In the genomic region with DNA sequence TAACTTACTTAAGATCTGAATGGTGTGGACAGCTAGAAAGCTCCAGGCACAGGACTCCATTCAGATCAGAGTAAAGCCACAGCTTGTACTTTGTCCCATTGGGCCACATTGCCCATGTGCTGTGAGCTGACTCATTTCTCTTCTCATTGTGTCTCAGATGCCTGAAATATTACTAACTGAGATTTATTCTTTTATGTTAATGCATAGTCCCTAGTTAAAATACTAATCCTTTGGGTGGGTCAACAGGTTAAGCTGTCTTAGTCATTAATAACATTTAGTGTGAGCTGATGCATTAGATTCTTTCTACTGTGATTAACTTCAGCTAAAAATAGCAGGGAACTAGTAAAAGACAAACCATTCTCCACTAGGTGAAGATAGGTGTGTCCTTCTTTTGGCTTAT, we compare ENCODE assay signal across 11 cellular contexts.
DNase-seq lines count a peak whose midpoint lies in the region; ATAC-seq and TF ChIP-seq lines count a peak whose summit lies in the region.
"Had no signal": no experiment of that assay in that cellular context is flagged by ENCODE, and none has a peak within 500 bp of the region (broad histone marks: within the 10 kb centered on the region; RNA-seq: fewer than 3 reads in every experiment).

No MANE protein-coding gene starts in this region.

- H3K27me3 ChIP-seq in HCT116 (ENCODE audit: insufficient read depth, low read length), result no peaks in the 10 kb centered on the region
- no peaks in the 10 kb centered on the region for H3K27me3 ChIP-seq in PC-9 (ENCODE audit: insufficient read depth, low read depth)
- H3K27me3 ChIP-seq in testis, result no peaks in the 10 kb centered on the region

- H3K27ac Mint-ChIP-seq in activated CD4-positive, alpha-beta memory T cell treated with anti-CD3 and anti-CD28 coated beads, Interleukin-2, amount 10 ng/mL, durations not matched to agents 7 days and 5 days, result no peak overlapping the region
- H3K27ac Mint-ChIP-seq: mesothelial cell of epicardium had no signal

- BruUV-seq in HCT116 (replicated peaks; lab: Mats Ljungman, UMichigan) (no TSS peak), PC-9 (replicated peaks; lab: Mats Ljungman, UMichigan) (no TSS peak)

- no peaks in the 10 kb centered on the region for H3K36me3 Mint-ChIP-seq in activated CD4-positive, alpha-beta memory T cell treated with anti-CD3 and anti-CD28 coated beads, Interleukin-2, amount 10 ng/mL, durations not matched to agents 7 days and 5 days (ENCODE audit: low read depth)

- peak overlapping the region; percentile 73 for H3K9ac ChIP-seq in HCT116 (ENCODE audit: low read length)

- CTCF ChIA-PET in HCT116 (lab: Charles Lee), result interaction anchor here (0.5 to 1.2 kb wide), 3 partner anchors 166 to 812 kb away, joined by 3 to 4 read pairs (median 3); no protein-coding TSS in a partner anchor
- CTCF ChIA-PET in PC-9 (lab: Charles Lee), result no interaction called here
- CTCF ChIA-PET in activated CD4-positive, alpha-beta memory T cell treated with anti-CD3 and anti-CD28 coated beads, Interleukin-2, amount 10 ng/mL, durations not matched to agents 7 days and 5 days (lab: Charles Lee), result no interaction called here
- CTCF ChIA-PET in GM10248 (lab: Yijun Ruan, JAX), result interaction anchor here (1.3 kb wide), 1 partner anchor 10 kb away, joined by 3 read pairs; no protein-coding TSS in a partner anchor

- H3K27me3 Mint-ChIP-seq in activated CD4-positive, alpha-beta memory T cell treated with anti-CD3 and anti-CD28 coated beads, Interleukin-2, amount 10 ng/mL, durations not matched to agents 7 days and 5 days, result peaks cover 2% of the 10 kb centered on the region

- no peaks in the 10 kb centered on the region for H3K9me3 Mint-ChIP-seq in activated CD4-positive, alpha-beta memory T cell treated with anti-CD3 and anti-CD28 coated beads, Interleukin-2, amount 10 ng/mL, durations not matched to agents 7 days and 5 days

- peak; percentile 67 for DNase-seq in Daoy (ENCODE audit: low read depth)
- DNase-seq in HCT116 (ENCODE audit: low read depth, low spot score), result peak; percentile 95
- DNase-seq in PC-9, result peak; percentile 53 to 88
- peak; percentile 50 for DNase-seq in hepatic stellate cell (ENCODE audit: low spot score)
- no peak for DNase-seq in testis
- DNase-seq in activated CD4-positive, alpha-beta memory T cell treated with anti-CD3 and anti-CD28 coated beads, Interleukin-2, amount 10 ng/mL, durations not matched to agents 7 days and 5 days, result no peak
- DNase-seq in GM19240 (ENCODE audit: insufficient read length, low spot score), result no peak
- DNase-seq in GM10248 (ENCODE audit: extremely low spot score), result no peak
- DNase-seq: activated CD4-positive, alpha-beta T cell treated with anti-CD3 and anti-CD28 coated beads, Interleukin-2, amount 50 U/mL, for 1 hour; NCI-H524 had no signal

- H4K20me1 ChIP-seq in HCT116 (ENCODE audit: insufficient read depth) (no peaks in the 10 kb centered on the region), PC-9 (ENCODE audit: insufficient read depth) (no peaks in the 10 kb centered on the region)

- RAD21 ChIA-PET in HCT116 (lab: Charles Lee; ENCODE audit: low non-redundant PET in 1 of 2, low total read pairs in 2 of 2, uncharacterized antibody in 2 of 2, unreplicated experiment in 2 of 2), result interaction anchor here in 1 of 2 experiments (0.8 kb wide), 1 partner anchor 166 kb away, joined by 5 read pairs; no protein-coding TSS in a partner anchor

- intact Hi-C loops in HCT116 (cut with micrococcal nuclease), result loop anchor here (2.0 to 10.0 kb wide), 2 partner anchors 202 to 818 kb away; a partner anchor contains a TSS
- intact Hi-C loops in PC-9 (cut with micrococcal nuclease; ENCODE audit: unreplicated experiment), result loop anchor here (1.0 to 10.0 kb wide), 3 partner anchors 138 to 395 kb away; no protein-coding TSS in a partner anchor
- intact Hi-C loops in testis (cut with DNase I; ENCODE audit: low total_unique reads), result no loop called here

- H3K79me2 ChIP-seq in HCT116 (ENCODE audit: insufficient read depth, low read length) (no peaks in the 10 kb centered on the region), PC-9 (ENCODE audit: low read depth) (no peaks in the 10 kb centered on the region)

- no peaks in the 10 kb centered on the region for H3K4me1 Mint-ChIP-seq in activated CD4-positive, alpha-beta memory T cell treated with anti-CD3 and anti-CD28 coated beads, Interleukin-2, amount 10 ng/mL, durations not matched to agents 7 days and 5 days

- H2AFZ ChIP-seq in HCT116 (ENCODE audit: low read depth, low read length, poor library complexity, severe bottlenecking) (no peak overlapping the region), PC-9 (no peak overlapping the region)

- peak; percentile 76 for ATAC-seq in HCT116

- POLR2A ChIA-PET in HCT116 (lab: Charles Lee) (interaction anchor here (0.8 to 1.6 kb wide), 6 partner anchors 9 to 830 kb away, joined by 3 to 7 read pairs (median 3); no protein-coding TSS in a partner anchor), PC-9 (lab: Charles Lee; ENCODE audit: unreplicated experiment) (no interaction called here), GM10248 (lab: Yijun Ruan, JAX) (no interaction called here)
- POLR2A ChIA-PET in activated CD4-positive, alpha-beta memory T cell treated with anti-CD3 and anti-CD28 coated beads, Interleukin-2, amount 10 ng/mL, durations not matched to agents 7 days and 5 days (lab: Charles Lee), result no interaction called here

- H3K36me3 ChIP-seq in HCT116 (ENCODE audit: control insufficient read depth in 1 of 2, insufficient read depth in 2 of 2, low read length in 2 of 2) (no peaks in the 10 kb centered on the region), PC-9 (ENCODE audit: low read depth) (no peaks in the 10 kb centered on the region), testis (ENCODE audit: low read depth, missing control alignments) (no peaks in the 10 kb centered on the region)

- H3K4me3 Mint-ChIP-seq in activated CD4-positive, alpha-beta memory T cell treated with anti-CD3 and anti-CD28 coated beads, Interleukin-2, amount 10 ng/mL, durations not matched to agents 7 days and 5 days, result no peak overlapping the region
- H3K4me3 Mint-ChIP-seq: mesothelial cell of epicardium had no signal

- TF ChIP-seq CTCF in HCT116 (IDR thresholded peaks at IDR 0.05 in 2 of 3, conservative IDR thresholded peaks at IDR 0.05 in 1 of 3; ENCODE audit: borderline replicate concordance in 1 of 3, insufficient read depth in 1 of 3, low read depth in 2 of 3, low read length in 2 of 3) (no peak), PC-9 (conservative IDR thresholded peaks at IDR 0.05) (no peak), testis (IDR thresholded peaks at IDR 0.05) (no peak), GM10248 (IDR thresholded peaks at IDR 0.05; ENCODE audit: control extremely low read depth, extremely low read depth, low read depth, missing control alignments) (no peak)

- H3K4me1 ChIP-seq in HCT116 (ENCODE audit: control insufficient read depth in 1 of 2, insufficient read depth in 2 of 2, low read length in 2 of 2), result peaks cover 39 to 59% of the 10 kb centered on the region in 2 experiments
- peaks cover 25% of the 10 kb centered on the region for H3K4me1 ChIP-seq in PC-9 (replicated peaks; ENCODE audit: insufficient read depth)
- no peaks in the 10 kb centered on the region for H3K4me1 ChIP-seq in testis

- H3K4me2 ChIP-seq in HCT116 (ENCODE audit: low read length), result peak overlapping the region; percentile 74
- H3K4me2 ChIP-seq in PC-9, result peak overlapping the region; percentile 22; the same call in 1 of the 2 replicates

- H3K27ac ChIP-seq in HCT116 (ENCODE audit: low read depth, low read length), result peak overlapping the region; percentile 97
- peak overlapping the region; percentile 82 for H3K27ac ChIP-seq in PC-9
- H3K27ac ChIP-seq in testis, result no peak overlapping the region

- TF ChIP-seq POLR2A in HCT116 (IDR thresholded peaks at IDR 0.05; ENCODE audit: borderline replicate concordance, extremely low read depth, insufficient read depth, insufficient read length), result no peak
- no peak for TF ChIP-seq POLR2A in testis (IDR thresholded peaks at IDR 0.05)

- peak; percentile 33; the same call in 1 of the 2 replicates for TF ChIP-seq RAD21 in HCT116 (IDR thresholded peaks at IDR 0.05; ENCODE audit: low read depth)

- H3K9me2 ChIP-seq in HCT116 (ENCODE audit: insufficient read depth), result no peaks in the 10 kb centered on the region
- H3K9me2 ChIP-seq in PC-9 (ENCODE audit: insufficient read depth), result no peaks in the 10 kb centered on the region

- H3K9me3 ChIP-seq in HCT116 (ENCODE audit: control insufficient read depth in 1 of 2, insufficient read depth in 1 of 2, low read depth in 1 of 2, low read length in 2 of 2) (no peaks in the 10 kb centered on the region), PC-9 (ENCODE audit: insufficient read depth, low read depth) (no peaks in the 10 kb centered on the region), testis (no peaks in the 10 kb centered on the region)

- no peaks in the 10 kb centered on the region; the same call in 1 of the 2 replicates for H3F3A ChIP-seq in PC-9 (ENCODE audit: insufficient read depth, low read depth)

- peak overlapping the region in 1 of 2 experiments; percentile 41; a peak in 3 of 4 replicates for H3K4me3 ChIP-seq in HCT116 (replicated peaks in 1 of 2; ENCODE audit: low read depth in 1 of 2, low read length in 2 of 2)
- H3K4me3 ChIP-seq in PC-9, result no peak overlapping the region
- H3K4me3 ChIP-seq in testis, result no peak overlapping the region

TF ChIP-seq in HCT116, 20 proteins besides CTCF, POLR2A, EP300 and RAD21 (continues in another document):
- TF ChIP-seq, protein P1, sequence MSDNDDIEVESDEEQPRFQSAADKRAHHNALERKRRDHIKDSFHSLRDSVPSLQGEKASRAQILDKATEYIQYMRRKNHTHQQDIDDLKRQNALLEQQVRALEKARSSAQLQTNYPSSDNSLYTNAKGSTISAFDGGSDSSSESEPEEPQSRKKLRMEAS (IDR thresholded peaks at IDR 0.05), result peak; percentile 89
- TF ChIP-seq EGR1 (IDR thresholded peaks at IDR 0.05; ENCODE audit: low read depth) (no peak), ZFX (IDR thresholded peaks at IDR 0.05) (no peak), FOSL1 (IDR thresholded peaks at IDR 0.05; ENCODE audit: low read depth) (peak; percentile 96)

Comparison
In these comparisons a context has a peak if more than half of its experiments do, and no peak if none do; other contexts are left out.
1. DNase-seq: peak in Daoy (single experiment), HCT116 (single experiment), PC-9 (2 of 2) and hepatic stellate cell (single experiment); none in testis (single experiment), activated CD4-positive, alpha-beta memory T cell treated with anti-CD3 and anti-CD28 coated beads, Interleukin-2, amount 10 ng/mL, durations not matched to agents 7 days and 5 days (single experiment), GM19240 (single experiment) and GM10248 (single experiment).
2. H3K27ac ChIP-seq: peak in HCT116 (single experiment) and PC-9 (single experiment); none in testis (0 of 2).
3. CTCF ChIA-PET loops: an anchor here in HCT116 (0.5 to 1.2 kb wide) and GM10248 (1.3 kb wide); none called in PC-9 and activated CD4-positive, alpha-beta memory T cell treated with anti-CD3 and anti-CD28 coated beads, Interleukin-2, amount 10 ng/mL, durations not matched to agents 7 days and 5 days.